In genomic region chr1:162324391-162324790, GRCh38 we compare ENCODE assay signal across 25 cellular contexts. TPM values are rescaled to one million over a fixed set of nuclear protein-coding genes. Genes with fewer than 3 reads are reported as not detected.
DNase-seq lines count a peak whose midpoint lies in the region; ATAC-seq and TF ChIP-seq lines count a peak whose summit lies in the region.
"Had no signal": no experiment of that assay in that cellular context is flagged by ENCODE, and none has a peak within 500 bp of the region (broad histone marks: within the 10 kb centered on the region; RNA-seq: fewer than 3 reads in every experiment).

No MANE protein-coding gene starts in this region.

- H3K4me1 ChIP-seq in Loucy (ENCODE audit: insufficient read depth, low read length, poor library complexity, severe bottlenecking): peaks cover 9% of the 10 kb centered on the region

- no peak overlapping the region for H2AFZ ChIP-seq in Loucy (ENCODE audit: low read length)

- H3K9ac ChIP-seq in Loucy (ENCODE audit: low read depth, low read length, poor library complexity, severe bottlenecking) (no peak overlapping the region), SK-N-MC (ENCODE audit: insufficient read length) (no peak overlapping the region)

- no peaks in the 10 kb centered on the region for H3K36me3 ChIP-seq in Loucy (ENCODE audit: insufficient read depth, low read length)
- H3K36me3 ChIP-seq in SK-N-MC (ENCODE audit: insufficient read depth, low read length): no peaks in the 10 kb centered on the region
- H3K36me3 ChIP-seq: MG63 had no signal

- H3K9me2 ChIP-seq in Loucy (replicated peaks; ENCODE audit: low read depth, low read length): no peaks in the 10 kb centered on the region

- TF ChIP-seq CTCF in Loucy (conservative IDR thresholded peaks at IDR 0.05; ENCODE audit: low read length): no peak

- H3K4me3 ChIP-seq in Loucy (ENCODE audit: low read length, poor library complexity, severe bottlenecking) (no peak overlapping the region), SK-N-MC (no peak overlapping the region)
- H3K4me3 ChIP-seq: MG63 had no signal

- no peaks in the 10 kb centered on the region for H4K20me1 ChIP-seq in Loucy (ENCODE audit: insufficient read depth, low read length, poor library complexity, severe bottlenecking)

- H3F3A ChIP-seq in Loucy (ENCODE audit: low read depth): no peaks in the 10 kb centered on the region

- no peaks in the 10 kb centered on the region for H3K27me3 ChIP-seq in Loucy (ENCODE audit: insufficient read depth, low read length, poor library complexity, severe bottlenecking)

- peak overlapping the region; percentile 47; the same call in 1 of the 2 replicates for H3K27ac ChIP-seq in SK-N-MC

- ATAC-seq in HG02885 (IDR thresholded peaks at IDR 0.05; ENCODE audit: poor library complexity, unreplicated experiment): no peak
- no peak for ATAC-seq in GM21526 (IDR thresholded peaks at IDR 0.05; ENCODE audit: low FRiP score, unreplicated experiment)
- ATAC-seq: T-cell had no signal

- DNase-seq in SK-N-MC (ENCODE audit: low read depth, low spot score) (peak; percentile 69), myocyte (ENCODE audit: low read depth) (peak; percentile 55), SK-N-DZ (ENCODE audit: low spot score) (no peak)
- no peak for DNase-seq in stimulated activated CD4-positive, alpha-beta T cell treated with anti-CD3 and anti-CD28 coated beads, Interleukin-2, amount 100 ng/mL, for 48 hours
- DNase-seq: C1 segment of cervical spinal cord; Caco-2; CD4-positive, alpha-beta memory T cell; DMS79 treated with DMSO at 0.1 percent for 48 hours; GF-D8; GOT3; HCEC 1CT; Kasumi-1; MG63; NCI-H1105 treated with DMSO at 0.1 percent for 48 hours; NCI-H146; NCI-H1930; NCI-H446 treated with DMSO at 0.1 percent for 48 hours; NCI-H69; T-cell had no signal

- H3K4me2 ChIP-seq in Loucy (ENCODE audit: low read depth, low read length, poor library complexity, severe bottlenecking): peak overlapping the region; percentile 7

- no peaks in the 10 kb centered on the region for H3K9me3 ChIP-seq in Loucy (ENCODE audit: insufficient read depth, low read depth, low read length)
- no peaks in the 10 kb centered on the region for H3K9me3 ChIP-seq in SK-N-MC (ENCODE audit: low read depth, low read length)
- H3K9me3 ChIP-seq: Caco-2, MG63 had no signal

- no peaks in the 10 kb centered on the region for H3K79me2 ChIP-seq in Loucy (ENCODE audit: insufficient read depth, low read length)

RNA-seq across cellular contexts. Expression of gene SPATA46, which starts 52.3 kb away (rescaled TPM):
- total RNA-seq in myocyte: not detected in 2 replicates
- polyA plus RNA-seq in myocyte (2012): 0.25 TPM
- not detected in 2 replicates for polyA plus RNA-seq in SK-N-DZ (2014; cell fraction: cytosol; rRNA removed)
- not detected in 2 replicates for polyA plus RNA-seq in SK-N-DZ (2014; cell fraction: nucleus; rRNA removed)
- total RNA-seq: A673; Caco-2; CD4-positive, alpha-beta memory T cell; HT-29; OCI-LY7; T-cell had no signal
- polyA plus RNA-seq: CD4-positive, alpha-beta memory T cell had no signal

RNA-seq across cellular contexts. Expression of gene C1orf226, which starts 57.1 kb away (rescaled TPM):
- 1.0 and 1.8 TPM in 2 replicates for total RNA-seq in myocyte
- polyA plus RNA-seq in myocyte (2012): 3.9 TPM
- 3.1 and 4.5 TPM in 2 replicates for polyA plus RNA-seq in SK-N-DZ (2014; cell fraction: cytosol; rRNA removed)
- polyA plus RNA-seq in SK-N-DZ (2014; cell fraction: nucleus; rRNA removed): 4.3 and 9.9 TPM in 2 replicates
- total RNA-seq: CD4-positive, alpha-beta memory T cell; OCI-LY7 had no signal
- polyA plus RNA-seq: CD4-positive, alpha-beta memory T cell had no signal

Comparison
In these comparisons a context has a peak if more than half of its experiments do, and no peak if none do; other contexts are left out.
1. DNase-seq: peak in SK-N-MC (single experiment) and myocyte (single experiment); none in stimulated activated CD4-positive, alpha-beta T cell treated with anti-CD3 and anti-CD28 coated beads, Interleukin-2, amount 100 ng/mL, for 48 hours (0 of 2) and SK-N-DZ (single experiment).